9 cellular contexts compared by ENCODE assay signal in the genomic region with DNA sequence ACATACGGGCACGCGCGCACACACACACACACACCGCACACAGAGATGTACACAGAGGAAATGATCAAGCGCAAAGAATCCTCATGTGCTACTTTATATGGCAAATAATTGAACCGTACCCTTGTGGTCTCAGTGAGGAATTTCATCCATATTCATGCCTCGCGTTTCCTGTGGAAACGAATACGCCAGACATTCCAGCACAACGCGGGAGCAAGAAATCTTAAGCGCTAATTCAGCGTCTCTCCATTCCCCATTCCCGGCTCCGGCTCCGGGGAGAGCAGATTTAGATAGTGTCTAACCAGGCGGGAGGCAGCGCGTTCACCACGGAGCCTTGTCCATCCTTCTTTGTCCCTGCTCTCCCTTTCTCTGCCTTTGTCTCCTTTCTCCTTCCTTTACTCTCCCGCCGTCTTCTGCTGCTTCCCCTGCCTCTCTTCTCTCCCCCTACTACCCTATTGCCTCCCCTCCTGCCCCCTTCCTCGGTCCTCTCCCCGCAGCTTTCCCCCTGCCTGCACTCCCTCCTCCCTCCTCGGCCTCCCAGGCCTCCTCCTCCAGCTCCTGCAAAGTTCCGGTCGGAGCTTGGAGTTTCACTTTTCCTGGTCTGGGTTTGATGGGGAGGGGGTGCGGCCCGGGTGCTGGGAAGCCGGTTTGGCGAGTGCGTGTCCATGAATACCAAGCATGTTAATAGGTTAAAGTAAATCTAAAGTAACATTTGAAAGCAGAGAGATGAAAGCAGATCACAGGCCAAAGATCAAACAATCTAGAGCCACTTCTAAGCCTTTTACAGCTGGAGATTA.
DNase-seq lines count a peak whose midpoint lies in the region; ATAC-seq and TF ChIP-seq lines count a peak whose summit lies in the region.
"Had no signal": no experiment of that assay in that cellular context is flagged by ENCODE, and none has a peak within 500 bp of the region (broad histone marks: within the 10 kb centered on the region; RNA-seq: fewer than 3 reads in every experiment).

No MANE protein-coding gene starts in this region.

- H3K27me3 ChIP-seq in adrenal gland = no peaks in the 10 kb centered on the region
- peaks cover 13% of the 10 kb centered on the region for H3K27me3 ChIP-seq in hepatocyte

- peak overlapping the region; percentile 21 for H2AFZ ChIP-seq in hepatocyte

- DNase-seq in adrenal gland (peak in 4 of 7 donors; percentile 5 to 35 (median 26)), hepatocyte (ENCODE audit: low spot score) (peak; percentile 74), retina (peak; percentile 72), NCI-H2081 treated with DMSO at 0.1 percent for 48 hours (lab: John Stamatoyannopoulos, UW) (no peak)
- DNase-seq in activated CD4-positive, alpha-beta memory T cell treated with anti-CD3 and anti-CD28 coated beads, Interleukin-2, amount 10 ng/mL, durations not matched to agents 7 days and 5 days = no peak
- DNase-seq in activated naive CD8-positive, alpha-beta T cell treated with anti-CD3 and anti-CD28 coated beads, Interleukin-2, amount 50 U/mL, for 24 hours = no peak

- intact Hi-C loops in adrenal gland (cut with DNase I) = no loop called here

- H3K9me3 Mint-ChIP-seq in activated CD4-positive, alpha-beta memory T cell treated with anti-CD3 and anti-CD28 coated beads, Interleukin-2, amount 10 ng/mL, durations not matched to agents 7 days and 5 days = no peaks in the 10 kb centered on the region
- no peaks in the 10 kb centered on the region for H3K9me3 Mint-ChIP-seq in activated naive CD8-positive, alpha-beta T cell treated with anti-CD3 and anti-CD28 coated beads, Interleukin-2, amount 50 U/mL, for 24 hours

- peak overlapping the region; percentile 85 for H3K4me2 ChIP-seq in hepatocyte

- no peak overlapping the region for H3K27ac Mint-ChIP-seq in activated CD4-positive, alpha-beta memory T cell treated with anti-CD3 and anti-CD28 coated beads, Interleukin-2, amount 10 ng/mL, durations not matched to agents 7 days and 5 days
- H3K27ac Mint-ChIP-seq in activated naive CD8-positive, alpha-beta T cell treated with anti-CD3 and anti-CD28 coated beads, Interleukin-2, amount 50 U/mL, for 24 hours = no peak overlapping the region

- H3K9me2 ChIP-seq in hepatocyte (replicated peaks; ENCODE audit: insufficient read depth) = no peaks in the 10 kb centered on the region

- CTCF ChIA-PET in HEK293 (lab: Yijun Ruan, JAX) = interaction anchor here (0.6 to 1.6 kb wide), 4 partner anchors 16 to 180 kb away, joined by 3 to 13 read pairs (median 4); no protein-coding TSS in a partner anchor
- CTCF ChIA-PET in activated CD4-positive, alpha-beta memory T cell treated with anti-CD3 and anti-CD28 coated beads, Interleukin-2, amount 10 ng/mL, durations not matched to agents 7 days and 5 days (lab: Charles Lee) = no interaction called here

- TF ChIP-seq POLR2A in adrenal gland (IDR thresholded peaks at IDR 0.05) = no peak

- no peaks in the 10 kb centered on the region for H3K4me1 ChIP-seq in HEK293 (ENCODE audit: control insufficient read depth, insufficient read depth, low read length)
- no peaks in the 10 kb centered on the region for H3K4me1 ChIP-seq in adrenal gland (replicated peaks in 1 of 2)
- H3K4me1 ChIP-seq in hepatocyte (ENCODE audit: insufficient read depth) = peaks cover 18% of the 10 kb centered on the region

- H3K4me3 Mint-ChIP-seq in activated CD4-positive, alpha-beta memory T cell treated with anti-CD3 and anti-CD28 coated beads, Interleukin-2, amount 10 ng/mL, durations not matched to agents 7 days and 5 days = no peak overlapping the region
- H3K4me3 Mint-ChIP-seq in activated naive CD8-positive, alpha-beta T cell treated with anti-CD3 and anti-CD28 coated beads, Interleukin-2, amount 50 U/mL, for 24 hours = no peak overlapping the region

- H3K9me3 ChIP-seq in HEK293 (ENCODE audit: control insufficient read depth, insufficient read depth, low read depth, low read length) (no peaks in the 10 kb centered on the region), adrenal gland (replicated peaks in 1 of 3) (no peaks in the 10 kb centered on the region), hepatocyte (ENCODE audit: low read depth) (no peaks in the 10 kb centered on the region)
- H3K9me3 ChIP-seq: neutrophil had no signal

- H3K36me3 ChIP-seq in HEK293 (ENCODE audit: control insufficient read depth in 2 of 2, insufficient read depth in 1 of 2, low read length in 2 of 2) (no peaks in the 10 kb centered on the region), adrenal gland (replicated peaks in 1 of 2) (no peaks in the 10 kb centered on the region), hepatocyte (replicated peaks; ENCODE audit: insufficient read depth, low read depth) (no peaks in the 10 kb centered on the region)
- H3K36me3 ChIP-seq: neutrophil had no signal

- peaks cover 19% of the 10 kb centered on the region for H3K27me3 Mint-ChIP-seq in activated CD4-positive, alpha-beta memory T cell treated with anti-CD3 and anti-CD28 coated beads, Interleukin-2, amount 10 ng/mL, durations not matched to agents 7 days and 5 days
- peaks cover 29% of the 10 kb centered on the region for H3K27me3 Mint-ChIP-seq in activated naive CD8-positive, alpha-beta T cell treated with anti-CD3 and anti-CD28 coated beads, Interleukin-2, amount 50 U/mL, for 24 hours

- H3K79me2 ChIP-seq in hepatocyte = no peaks in the 10 kb centered on the region

- no peak overlapping the region for H3K27ac ChIP-seq in HEK293 (ENCODE audit: extremely low read depth, low read depth, low read length)
- H3K27ac ChIP-seq in adrenal gland = no peak overlapping the region
- peak overlapping the region; percentile 76 for H3K27ac ChIP-seq in hepatocyte
- H3K27ac ChIP-seq: neutrophil had no signal

- 1 to 3% (median 1%) methylated on average over 27 to 34 of the region's 34 CpGs for WGBS in adrenal gland, 4 donors
- 2% methylated on average over 30 of the region's 34 CpGs for WGBS in hepatocyte (ENCODE audit: low lambda C conversion rate, missing lambda C conversion rate)

- H3K4me1 Mint-ChIP-seq in activated CD4-positive, alpha-beta memory T cell treated with anti-CD3 and anti-CD28 coated beads, Interleukin-2, amount 10 ng/mL, durations not matched to agents 7 days and 5 days = no peaks in the 10 kb centered on the region
- no peaks in the 10 kb centered on the region for H3K4me1 Mint-ChIP-seq in activated naive CD8-positive, alpha-beta T cell treated with anti-CD3 and anti-CD28 coated beads, Interleukin-2, amount 50 U/mL, for 24 hours

- TF ChIP-seq CTCF in HEK293 (tag by site-specific recombination; IDR thresholded peaks at IDR 0.05) (no peak), adrenal gland (IDR thresholded peaks at IDR 0.05) (peak in 4 of 6 experiments; percentile 10 to 32 (median 18)), hepatocyte (IDR thresholded peaks at IDR 0.05; ENCODE audit: poor library complexity) (no peak)

- no peaks in the 10 kb centered on the region for H4K20me1 ChIP-seq in hepatocyte (ENCODE audit: insufficient read depth, poor library complexity, severe bottlenecking)

- H3K4me3 ChIP-seq in HEK293 (ENCODE audit: low read depth, low read length) (peak overlapping the region; percentile 40), adrenal gland (peak overlapping the region in 2 of 4 donors; percentile 21 to 51), hepatocyte (peak overlapping the region; percentile 34)

- H3K36me3 Mint-ChIP-seq in activated CD4-positive, alpha-beta memory T cell treated with anti-CD3 and anti-CD28 coated beads, Interleukin-2, amount 10 ng/mL, durations not matched to agents 7 days and 5 days (ENCODE audit: low read depth) = no peaks in the 10 kb centered on the region
- no peaks in the 10 kb centered on the region for H3K36me3 Mint-ChIP-seq in activated naive CD8-positive, alpha-beta T cell treated with anti-CD3 and anti-CD28 coated beads, Interleukin-2, amount 50 U/mL, for 24 hours (ENCODE audit: low read depth)

- ATAC-seq in HG03521 (IDR thresholded peaks at IDR 0.05; ENCODE audit: unreplicated experiment) = no peak
- ATAC-seq in activated naive CD8-positive, alpha-beta T cell treated with anti-CD3 and anti-CD28 coated beads, Interleukin-2, amount 50 U/mL, for 24 hours = no peak

- POLR2A ChIA-PET in HEK293 (lab: Yijun Ruan, JAX) = interaction anchor here (0.6 to 0.7 kb wide), 3 partner anchors 274 to 1945 kb away, joined by 4 to 13 read pairs (median 7); a partner anchor contains a TSS
- POLR2A ChIA-PET in activated CD4-positive, alpha-beta memory T cell treated with anti-CD3 and anti-CD28 coated beads, Interleukin-2, amount 10 ng/mL, durations not matched to agents 7 days and 5 days (lab: Charles Lee) = no interaction called here

TF ChIP-seq in HEK293, 187 proteins besides CTCF, POLR2A, EP300 and RAD21 (continues in another document):
- TF ChIP-seq, protein P1, sequence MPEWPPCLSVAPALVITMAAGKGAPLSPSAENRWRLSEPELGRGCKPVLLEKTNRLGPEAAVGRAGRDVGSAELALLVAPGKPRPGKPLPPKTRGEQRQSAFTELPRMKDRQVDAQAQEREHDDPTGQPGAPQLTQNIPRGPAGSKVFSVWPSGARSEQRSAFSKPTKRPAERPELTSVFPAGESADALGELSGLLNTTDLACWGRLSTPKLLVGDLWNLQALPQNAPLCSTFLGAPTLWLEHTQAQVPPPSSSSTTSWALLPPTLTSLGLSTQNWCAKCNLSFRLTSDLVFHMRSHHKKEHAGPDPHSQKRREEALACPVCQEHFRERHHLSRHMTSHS (tag by site-specific recombination; IDR thresholded peaks at IDR 0.05) = no peak
- peak; percentile 78 for TF ChIP-seq PRDM1 (tag by site-specific recombination; IDR thresholded peaks at IDR 0.05)
- TF ChIP-seq, protein P2, sequence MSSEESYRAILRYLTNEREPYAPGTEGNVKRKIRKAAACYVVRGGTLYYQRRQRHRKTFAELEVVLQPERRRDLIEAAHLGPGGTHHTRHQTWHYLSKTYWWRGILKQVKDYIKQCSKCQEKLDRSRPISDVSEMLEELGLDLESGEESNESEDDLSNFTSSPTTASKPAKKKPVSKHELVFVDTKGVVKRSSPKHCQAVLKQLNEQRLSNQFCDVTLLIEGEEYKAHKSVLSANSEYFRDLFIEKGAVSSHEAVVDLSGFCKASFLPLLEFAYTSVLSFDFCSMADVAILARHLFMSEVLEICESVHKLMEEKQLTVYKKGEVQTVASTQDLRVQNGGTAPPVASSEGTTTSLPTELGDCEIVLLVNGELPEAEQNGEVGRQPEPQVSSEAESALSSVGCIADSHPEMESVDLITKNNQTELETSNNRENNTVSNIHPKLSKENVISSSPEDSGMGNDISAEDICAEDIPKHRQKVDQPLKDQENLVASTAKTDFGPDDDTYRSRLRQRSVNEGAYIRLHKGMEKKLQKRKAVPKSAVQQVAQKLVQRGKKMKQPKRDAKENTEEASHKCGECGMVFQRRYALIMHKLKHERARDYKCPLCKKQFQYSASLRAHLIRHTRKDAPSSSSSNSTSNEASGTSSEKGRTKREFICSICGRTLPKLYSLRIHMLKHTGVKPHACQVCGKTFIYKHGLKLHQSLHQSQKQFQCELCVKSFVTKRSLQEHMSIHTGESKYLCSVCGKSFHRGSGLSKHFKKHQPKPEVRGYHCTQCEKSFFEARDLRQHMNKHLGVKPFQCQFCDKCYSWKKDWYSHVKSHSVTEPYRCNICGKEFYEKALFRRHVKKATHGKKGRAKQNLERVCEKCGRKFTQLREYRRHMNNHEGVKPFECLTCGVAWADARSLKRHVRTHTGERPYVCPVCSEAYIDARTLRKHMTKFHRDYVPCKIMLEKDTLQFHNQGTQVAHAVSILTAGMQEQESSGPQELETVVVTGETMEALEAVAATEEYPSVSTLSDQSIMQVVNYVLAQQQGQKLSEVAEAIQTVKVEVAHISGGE (tag by site-specific recombination; conservative IDR thresholded peaks at IDR 0.05; ENCODE audit: low read depth) = peak; percentile 50

Comparison
In these comparisons a context has a peak if more than half of its experiments do, and no peak if none do; other contexts are left out.
1. CTCF ChIP-seq: peak in adrenal gland (4 of 6); none in HEK293 (single experiment) and hepatocyte (single experiment).
2. DNase-seq: peak in adrenal gland (4 of 7), hepatocyte (single experiment) and retina (single experiment); none in NCI-H2081 treated with DMSO at 0.1 percent for 48 hours (single experiment), activated CD4-positive, alpha-beta memory T cell treated with anti-CD3 and anti-CD28 coated beads, Interleukin-2, amount 10 ng/mL, durations not matched to agents 7 days and 5 days (single experiment) and activated naive CD8-positive, alpha-beta T cell treated with anti-CD3 and anti-CD28 coated beads, Interleukin-2, amount 50 U/mL, for 24 hours (single experiment).